ENCODE assay signal across 8 cellular contexts in the genomic region with DNA sequence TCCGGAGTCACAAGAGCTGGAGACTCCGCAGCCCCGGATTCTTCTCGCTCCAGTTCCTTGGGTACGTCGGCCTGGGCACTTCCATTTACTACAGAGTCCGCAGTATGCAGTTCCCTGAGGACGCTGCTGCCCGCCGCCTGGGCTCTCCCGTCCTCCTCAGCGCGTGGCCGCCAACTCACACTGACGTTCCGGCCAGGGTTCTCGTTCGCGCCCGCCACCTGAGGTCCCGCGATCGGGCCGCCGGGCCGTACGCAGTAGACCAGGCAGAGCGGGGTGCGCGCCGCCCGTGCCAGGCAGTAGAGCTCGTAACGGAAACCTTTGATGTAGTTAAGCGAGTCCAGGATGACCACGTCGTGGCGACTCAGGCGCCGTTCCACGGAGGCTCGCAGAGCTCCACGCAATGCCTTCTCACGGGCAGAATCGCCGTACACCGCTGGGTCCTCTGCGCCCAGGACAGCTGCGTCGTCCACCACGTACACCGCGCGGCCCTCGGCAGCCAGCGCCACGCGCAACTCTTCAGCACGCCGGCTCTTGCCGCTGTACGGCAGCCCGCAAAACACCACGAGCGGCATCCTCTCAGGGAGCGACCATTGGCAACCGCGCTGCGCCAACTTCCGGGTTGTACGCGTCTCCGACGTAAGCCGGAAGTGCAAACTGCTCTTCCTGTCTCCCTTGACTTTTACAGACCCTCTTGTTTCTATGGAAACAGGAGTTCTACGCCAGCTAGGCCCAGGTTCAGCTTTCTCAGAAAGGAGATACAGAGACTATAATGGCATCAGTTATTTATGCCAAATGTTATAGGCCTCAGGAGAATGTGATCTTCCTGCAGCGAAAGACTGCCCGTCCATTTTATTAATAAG.
DNase-seq lines count a peak whose midpoint lies in the region; ATAC-seq and TF ChIP-seq lines count a peak whose summit lies in the region.

A gene with protein sequence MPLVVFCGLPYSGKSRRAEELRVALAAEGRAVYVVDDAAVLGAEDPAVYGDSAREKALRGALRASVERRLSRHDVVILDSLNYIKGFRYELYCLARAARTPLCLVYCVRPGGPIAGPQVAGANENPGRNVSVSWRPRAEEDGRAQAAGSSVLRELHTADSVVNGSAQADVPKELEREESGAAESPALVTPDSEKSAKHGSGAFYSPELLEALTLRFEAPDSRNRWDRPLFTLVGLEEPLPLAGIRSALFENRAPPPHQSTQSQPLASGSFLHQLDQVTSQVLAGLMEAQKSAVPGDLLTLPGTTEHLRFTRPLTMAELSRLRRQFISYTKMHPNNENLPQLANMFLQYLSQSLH (minus strand): TSS at position 621 of the 860 bp plus-strand sequence. CDS start 49 bp downstream, at position 572.

- H3K27ac ChIP-seq in VCaP, result peak within 1 kb of the TSS; percentile 91
- no peak within 1 kb of the TSS for H3K27ac ChIP-seq in iPS-20b (ENCODE audit: low read length)
- peak within 1 kb of the TSS; percentile 52 to 93 (median 83) for H3K27ac ChIP-seq in skin epidermis

- peaks cover 26% of the 10 kb centered on the region for H3K36me3 ChIP-seq in iPS-20b (ENCODE audit: insufficient read depth, low read depth, low read length)

- H3K4me3 ChIP-seq in iPS-20b (ENCODE audit: low read length), result peak within 1 kb of the TSS; percentile 86
- peak within 1 kb of the TSS; percentile 56 to 95 (median 83) for H3K4me3 ChIP-seq in skin epidermis

- DNase-seq in ACHN (peak; percentile 86), NCI-H2196 (lab: John Stamatoyannopoulos, UW; ENCODE audit: unreplicated experiment) (peak; percentile 93), T47D (ENCODE audit: low read depth in 1 of 2, low spot score in 1 of 2) (peak; percentile 51 to 65)

- no peaks in the 10 kb centered on the region for H3K4me1 ChIP-seq in iPS-20b (ENCODE audit: insufficient read depth, low read length)

- no peaks in the 10 kb centered on the region for H3K27me3 ChIP-seq in iPS-20b (ENCODE audit: insufficient read depth, low read length)

- ATAC-seq in GM18870 (IDR thresholded peaks at IDR 0.05; ENCODE audit: unreplicated experiment), result peak; percentile 81
- peak; percentile 78 for ATAC-seq in HG03135 (IDR thresholded peaks at IDR 0.05; ENCODE audit: unreplicated experiment)

- no peaks in the 10 kb centered on the region for H3K9me3 ChIP-seq in iPS-20b (ENCODE audit: insufficient read depth, low read depth, low read length)

- in situ Hi-C loops in ACHN (cut with HindIII; ENCODE audit: low pct_ligation_motif_present, low pct_unique_long_range_greater_than_20kb, low sequenced_read_pairs), result no loop called here
- in situ Hi-C loops in T47D (cut with HindIII; ENCODE audit: low pct_unique_long_range_greater_than_20kb, low sequenced_read_pairs), result no loop called here

- TF ChIP-seq CTCF in VCaP (conservative IDR thresholded peaks at IDR 0.05), result no peak

- H3K9ac ChIP-seq in iPS-20b (ENCODE audit: low read depth, low read length), result peak within 1 kb of the TSS; percentile 83
